In genomic region chr14:76931629-76932402, GRCh38 we compare ENCODE assay signal across 14 cellular contexts.
A peak's percentile ranks its signal among the peaks of the same experiment; 100 is the strongest.
DNase-seq lines count a peak whose midpoint lies in the region; ATAC-seq, FAIRE-seq and TF ChIP-seq lines count a peak whose summit lies in the region.
"Had no signal": no experiment of that assay in that cellular context is flagged by ENCODE, and none has a peak within 500 bp of the region (broad histone marks: within the 10 kb centered on the region; RNA-seq: fewer than 3 reads in every experiment).

No MANE protein-coding gene starts in this region.

- H3K36me3 ChIP-seq in mesenchymal stem cell (ENCODE audit: control insufficient read depth in 1 of 2, insufficient read depth in 2 of 2, low read depth in 1 of 2, low read length in 2 of 2): no peaks in the 10 kb centered on the region

- TF ChIP-seq CTCF in WTC11 (IDR thresholded peaks at IDR 0.05): no peak

- H2AFZ ChIP-seq in mesenchymal stem cell (ENCODE audit: low read depth, low read length): no peak overlapping the region

- H3K9me3 Mint-ChIP-seq in activated naive CD4-positive, alpha-beta T cell treated with anti-CD3 and anti-CD28 coated beads, Interleukin-2, amount 10 ng/mL, durations not matched to agents 7 days and 5 days: no peaks in the 10 kb centered on the region
- no peaks in the 10 kb centered on the region for H3K9me3 Mint-ChIP-seq in WTC11
- H3K9me3 Mint-ChIP-seq in stimulated activated effector memory CD8-positive, alpha-beta T cell treated with anti-CD3 and anti-CD28 coated beads, Interleukin-12 subunit alpha, Interleukin-12 subunit beta, amount 100 ng/mL, for 72 hours: no peaks in the 10 kb centered on the region

- H3K79me1 ChIP-seq in mesenchymal stem cell (replicated peaks; ENCODE audit: low read length, poor library complexity, severe bottlenecking): no peaks in the 10 kb centered on the region

- peak overlapping the region; percentile 37 for H4K91ac ChIP-seq in mesenchymal stem cell (ENCODE audit: low read length)

- no peak overlapping the region for H3K4me2 ChIP-seq in mesenchymal stem cell (ENCODE audit: low read length, poor library complexity, severe bottlenecking)
- H3K4me2 ChIP-seq: KMS-11 had no signal

- peak overlapping the region in 1 of 2 experiments; percentile 53 for H3K18ac ChIP-seq in mesenchymal stem cell (ENCODE audit: low read depth in 1 of 2, low read length in 2 of 2)

- no peak overlapping the region for H2BK120ac ChIP-seq in mesenchymal stem cell (ENCODE audit: low read depth, low read length)

- peak overlapping the region in 1 of 2 experiments; percentile 21 for H3K4ac ChIP-seq in mesenchymal stem cell (ENCODE audit: low read depth in 1 of 2, low read length in 2 of 2)

- H2BK5ac ChIP-seq in mesenchymal stem cell (ENCODE audit: low read depth, low read length, poor library complexity, severe bottlenecking): no peak overlapping the region

- H3K4me1 ChIP-seq in mesenchymal stem cell (ENCODE audit: control insufficient read depth, insufficient read depth, low read depth, low read length): peaks cover 19% of the 10 kb centered on the region

- 90% methylated on average over 7 of the region's 9 CpGs for WGBS in mesenchymal stem cell

- no peak overlapping the region for H3K14ac ChIP-seq in mesenchymal stem cell (ENCODE audit: low read length in 2 of 2)

- no peak overlapping the region for H2AK5ac ChIP-seq in mesenchymal stem cell (ENCODE audit: low read length, severe bottlenecking)

- FAIRE-seq in H54 (lab: Jason Lieb, UNC): no peak

- TF ChIP-seq POLR2A in H54 (IDR thresholded peaks at IDR 0.05; ENCODE audit: low read depth, low read length): no peak

- peaks cover 71% of the 10 kb centered on the region for H3K4me1 Mint-ChIP-seq in activated naive CD4-positive, alpha-beta T cell treated with anti-CD3 and anti-CD28 coated beads, Interleukin-2, amount 10 ng/mL, durations not matched to agents 7 days and 5 days
- H3K4me1 Mint-ChIP-seq in WTC11: peaks cover 61% of the 10 kb centered on the region
- peaks cover 63% of the 10 kb centered on the region for H3K4me1 Mint-ChIP-seq in stimulated activated effector memory CD8-positive, alpha-beta T cell treated with anti-CD3 and anti-CD28 coated beads, Interleukin-12 subunit alpha, Interleukin-12 subunit beta, amount 100 ng/mL, for 72 hours

- H3K9ac ChIP-seq in mesenchymal stem cell (ENCODE audit: low read length): no peak overlapping the region
- H3K9ac ChIP-seq: KMS-11 had no signal

- no peaks in the 10 kb centered on the region for H3K9me3 ChIP-seq in mesenchymal stem cell (ENCODE audit: control insufficient read depth, low read length)

- H3K4me3 ChIP-seq in mesenchymal stem cell (ENCODE audit: insufficient read depth in 1 of 2, low read depth in 1 of 2, low read length in 2 of 2): no peak overlapping the region

- no peak overlapping the region for H4K8ac ChIP-seq in mesenchymal stem cell (ENCODE audit: low read length)

- H2BK15ac ChIP-seq in mesenchymal stem cell (ENCODE audit: low read depth, poor library complexity, severe bottlenecking): no peak overlapping the region

- H3K4me3 Mint-ChIP-seq in activated naive CD4-positive, alpha-beta T cell treated with anti-CD3 and anti-CD28 coated beads, Interleukin-2, amount 10 ng/mL, durations not matched to agents 7 days and 5 days: no peak overlapping the region
- no peak overlapping the region for H3K4me3 Mint-ChIP-seq in WTC11
- no peak overlapping the region for H3K4me3 Mint-ChIP-seq in stimulated activated effector memory CD8-positive, alpha-beta T cell treated with anti-CD3 and anti-CD28 coated beads, Interleukin-12 subunit alpha, Interleukin-12 subunit beta, amount 100 ng/mL, for 72 hours

- ATAC-seq in WTC11: no peak
- no peak for ATAC-seq in stimulated activated effector memory CD8-positive, alpha-beta T cell treated with anti-CD3 and anti-CD28 coated beads, Interleukin-12 subunit alpha, Interleukin-12 subunit beta, amount 100 ng/mL, for 72 hours

- no peak overlapping the region for H3K27ac ChIP-seq in mesenchymal stem cell (ENCODE audit: low read length, poor library complexity, severe bottlenecking)
- H3K27ac ChIP-seq: KMS-11 had no signal

- peak overlapping the region in 1 of 2 experiments; percentile 25 for H3K23ac ChIP-seq in mesenchymal stem cell (ENCODE audit: low read length in 2 of 2)

- DNase-seq in activated naive CD4-positive, alpha-beta T cell treated with anti-CD3 and anti-CD28 coated beads, Interleukin-2, amount 10 ng/mL, durations not matched to agents 7 days and 5 days: no peak
- no peak for DNase-seq in activated naive CD4-positive, alpha-beta T cell treated with Interleukin-2 at 50 U/mL for 16 hours
- DNase-seq in WTC11 (ENCODE audit: low spot score): no peak
- no peak for DNase-seq in mesenchymal stem cell
- DNase-seq in stimulated activated effector memory CD8-positive, alpha-beta T cell treated with anti-CD3 and anti-CD28 coated beads, Interleukin-12 subunit alpha, Interleukin-12 subunit beta, amount 100 ng/mL, for 72 hours (ENCODE audit: low spot score in 2 of 2): no peak
- no peak for DNase-seq in NCI-H2196 (lab: John Stamatoyannopoulos, UW; ENCODE audit: unreplicated experiment)
- no peak for DNase-seq in H54 (ENCODE audit: insufficient read length, low spot score)
- no peak for DNase-seq in GM03348 (ENCODE audit: low spot score)
- DNase-seq: DMS 273 treated with DMSO at 0.1 percent for 48 hours; effector memory CD4-positive, alpha-beta T cell; hypothalamus; NCI-H446 treated with DMSO at 0.1 percent for 48 hours; stimulated activated CD4-positive, alpha-beta T cell treated with anti-CD3 and anti-CD28 coated beads, Interleukin-15, amount 100 ng/mL, for 24 hours had no signal

- peak overlapping the region in 1 of 2 experiments; percentile 37 for H2BK12ac ChIP-seq in mesenchymal stem cell (ENCODE audit: low read length in 2 of 2)

- H3K27me3 Mint-ChIP-seq in activated naive CD4-positive, alpha-beta T cell treated with anti-CD3 and anti-CD28 coated beads, Interleukin-2, amount 10 ng/mL, durations not matched to agents 7 days and 5 days: peaks cover 17% of the 10 kb centered on the region
- H3K27me3 Mint-ChIP-seq in WTC11 (ENCODE audit: low read depth): no peaks in the 10 kb centered on the region

- H3K27me3 ChIP-seq in mesenchymal stem cell (ENCODE audit: control insufficient read depth in 1 of 2, insufficient read depth in 1 of 2, low read length in 2 of 2): no peaks in the 10 kb centered on the region

- no peaks in the 10 kb centered on the region for H3K36me3 Mint-ChIP-seq in activated naive CD4-positive, alpha-beta T cell treated with anti-CD3 and anti-CD28 coated beads, Interleukin-2, amount 10 ng/mL, durations not matched to agents 7 days and 5 days
- H3K36me3 Mint-ChIP-seq in WTC11: no peaks in the 10 kb centered on the region
- peaks cover 4% of the 10 kb centered on the region for H3K36me3 Mint-ChIP-seq in stimulated activated effector memory CD8-positive, alpha-beta T cell treated with anti-CD3 and anti-CD28 coated beads, Interleukin-12 subunit alpha, Interleukin-12 subunit beta, amount 100 ng/mL, for 72 hours

- POLR2A ChIA-PET in WTC11 (lab: Charles Lee): interaction anchor here (1.0 kb wide), 1 partner anchor 13 kb away, joined by 3 read pairs; no protein-coding TSS in a partner anchor

- H3K27ac Mint-ChIP-seq in activated naive CD4-positive, alpha-beta T cell treated with anti-CD3 and anti-CD28 coated beads, Interleukin-2, amount 10 ng/mL, durations not matched to agents 7 days and 5 days: peak overlapping the region; percentile 71
- H3K27ac Mint-ChIP-seq in WTC11: peak overlapping the region; percentile 15; the same call in 1 of the 2 replicates
- H3K27ac Mint-ChIP-seq in stimulated activated effector memory CD8-positive, alpha-beta T cell treated with anti-CD3 and anti-CD28 coated beads, Interleukin-12 subunit alpha, Interleukin-12 subunit beta, amount 100 ng/mL, for 72 hours: peak overlapping the region; percentile 71

- CTCF ChIA-PET in activated naive CD4-positive, alpha-beta T cell treated with anti-CD3 and anti-CD28 coated beads, Interleukin-2, amount 10 ng/mL, durations not matched to agents 7 days and 5 days (lab: Charles Lee): interaction anchor here (0.9 to 3.2 kb wide), 5 partner anchors 8 to 16 kb away, joined by 3 to 17 read pairs (median 3); no protein-coding TSS in a partner anchor
- CTCF ChIA-PET in WTC11 (lab: Charles Lee): interaction anchor here (1.4 to 1.5 kb wide), 3 partner anchors 15 to 56 kb away, joined by 4 to 6 read pairs (median 5); no protein-coding TSS in a partner anchor

TF ChIP-seq in WTC11, 78 proteins besides CTCF, POLR2A, EP300 and RAD21 (continues in another document):
- TF ChIP-seq ZNF532 (CRISPR knock-in tag; IDR thresholded peaks at IDR 0.05; ENCODE audit: borderline replicate concordance): no peak
- TF ChIP-seq SP1 (CRISPR knock-in tag; conservative IDR thresholded peaks at IDR 0.05): no peak
- no peak for TF ChIP-seq NFATC4 (CRISPR knock-in tag; IDR thresholded peaks at IDR 0.05)
- no peak for TF ChIP-seq MYBL2 (CRISPR knock-in tag; IDR thresholded peaks at IDR 0.05)
- no peak for TF ChIP-seq TEAD1 (CRISPR knock-in tag; IDR thresholded peaks at IDR 0.05)

Comparison
In these comparisons a context has a peak if more than half of its experiments do, and no peak if none do; other contexts are left out.
1. H3K27ac Mint-ChIP-seq: peak in every context shown above with its lines; median percentile 71 in activated naive CD4-positive, alpha-beta T cell treated with anti-CD3 and anti-CD28 coated beads, Interleukin-2, amount 10 ng/mL, durations not matched to agents 7 days and 5 days; 71 in stimulated activated effector memory CD8-positive, alpha-beta T cell treated with anti-CD3 and anti-CD28 coated beads, Interleukin-12 subunit alpha, Interleukin-12 subunit beta, amount 100 ng/mL, for 72 hours; 15 in WTC11.